Comparison of ENCODE assay signal across 1 cellular context in the genomic region with DNA sequence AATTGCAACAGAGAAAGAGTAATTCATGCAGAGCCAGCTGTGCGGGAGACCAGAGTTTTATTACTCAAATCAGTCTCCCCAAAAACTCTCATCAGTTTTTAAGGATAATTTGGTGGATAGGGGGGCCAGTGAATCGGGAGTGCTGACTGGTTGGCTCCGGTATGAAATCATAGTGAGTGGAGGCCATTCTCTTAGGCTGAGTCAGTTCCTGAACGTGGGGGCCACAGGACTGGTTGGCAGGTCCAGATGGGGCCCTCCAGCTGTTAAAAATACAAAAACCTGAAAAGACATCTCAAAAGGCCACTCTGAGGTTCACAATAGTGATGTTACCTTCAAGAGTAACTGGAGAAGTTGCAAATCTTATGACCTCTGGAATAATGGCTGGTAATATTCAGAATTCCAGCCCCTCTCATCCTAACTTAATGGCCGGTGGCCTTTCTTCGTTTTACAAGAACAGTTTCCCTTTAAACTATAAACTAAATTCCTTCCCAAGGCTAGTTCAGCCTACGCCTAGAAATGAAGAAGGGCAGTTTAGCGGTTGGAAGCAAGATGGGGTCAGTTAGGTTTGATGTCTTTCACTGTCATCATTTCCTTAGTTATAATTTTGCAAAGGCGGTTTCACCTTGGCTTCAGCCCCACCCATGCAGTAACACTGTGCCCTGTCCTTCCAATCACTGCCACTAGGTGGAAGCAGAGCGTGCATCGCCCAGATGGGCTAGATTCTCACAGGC.
TF ChIP-seq lines count a peak whose summit lies in the region.

No MANE protein-coding gene starts in this region.

TF ChIP-seq in GM23338, 12 proteins besides CTCF, POLR2A, EP300 and RAD21 (continued from another document):
- TF ChIP-seq, protein P1, sequence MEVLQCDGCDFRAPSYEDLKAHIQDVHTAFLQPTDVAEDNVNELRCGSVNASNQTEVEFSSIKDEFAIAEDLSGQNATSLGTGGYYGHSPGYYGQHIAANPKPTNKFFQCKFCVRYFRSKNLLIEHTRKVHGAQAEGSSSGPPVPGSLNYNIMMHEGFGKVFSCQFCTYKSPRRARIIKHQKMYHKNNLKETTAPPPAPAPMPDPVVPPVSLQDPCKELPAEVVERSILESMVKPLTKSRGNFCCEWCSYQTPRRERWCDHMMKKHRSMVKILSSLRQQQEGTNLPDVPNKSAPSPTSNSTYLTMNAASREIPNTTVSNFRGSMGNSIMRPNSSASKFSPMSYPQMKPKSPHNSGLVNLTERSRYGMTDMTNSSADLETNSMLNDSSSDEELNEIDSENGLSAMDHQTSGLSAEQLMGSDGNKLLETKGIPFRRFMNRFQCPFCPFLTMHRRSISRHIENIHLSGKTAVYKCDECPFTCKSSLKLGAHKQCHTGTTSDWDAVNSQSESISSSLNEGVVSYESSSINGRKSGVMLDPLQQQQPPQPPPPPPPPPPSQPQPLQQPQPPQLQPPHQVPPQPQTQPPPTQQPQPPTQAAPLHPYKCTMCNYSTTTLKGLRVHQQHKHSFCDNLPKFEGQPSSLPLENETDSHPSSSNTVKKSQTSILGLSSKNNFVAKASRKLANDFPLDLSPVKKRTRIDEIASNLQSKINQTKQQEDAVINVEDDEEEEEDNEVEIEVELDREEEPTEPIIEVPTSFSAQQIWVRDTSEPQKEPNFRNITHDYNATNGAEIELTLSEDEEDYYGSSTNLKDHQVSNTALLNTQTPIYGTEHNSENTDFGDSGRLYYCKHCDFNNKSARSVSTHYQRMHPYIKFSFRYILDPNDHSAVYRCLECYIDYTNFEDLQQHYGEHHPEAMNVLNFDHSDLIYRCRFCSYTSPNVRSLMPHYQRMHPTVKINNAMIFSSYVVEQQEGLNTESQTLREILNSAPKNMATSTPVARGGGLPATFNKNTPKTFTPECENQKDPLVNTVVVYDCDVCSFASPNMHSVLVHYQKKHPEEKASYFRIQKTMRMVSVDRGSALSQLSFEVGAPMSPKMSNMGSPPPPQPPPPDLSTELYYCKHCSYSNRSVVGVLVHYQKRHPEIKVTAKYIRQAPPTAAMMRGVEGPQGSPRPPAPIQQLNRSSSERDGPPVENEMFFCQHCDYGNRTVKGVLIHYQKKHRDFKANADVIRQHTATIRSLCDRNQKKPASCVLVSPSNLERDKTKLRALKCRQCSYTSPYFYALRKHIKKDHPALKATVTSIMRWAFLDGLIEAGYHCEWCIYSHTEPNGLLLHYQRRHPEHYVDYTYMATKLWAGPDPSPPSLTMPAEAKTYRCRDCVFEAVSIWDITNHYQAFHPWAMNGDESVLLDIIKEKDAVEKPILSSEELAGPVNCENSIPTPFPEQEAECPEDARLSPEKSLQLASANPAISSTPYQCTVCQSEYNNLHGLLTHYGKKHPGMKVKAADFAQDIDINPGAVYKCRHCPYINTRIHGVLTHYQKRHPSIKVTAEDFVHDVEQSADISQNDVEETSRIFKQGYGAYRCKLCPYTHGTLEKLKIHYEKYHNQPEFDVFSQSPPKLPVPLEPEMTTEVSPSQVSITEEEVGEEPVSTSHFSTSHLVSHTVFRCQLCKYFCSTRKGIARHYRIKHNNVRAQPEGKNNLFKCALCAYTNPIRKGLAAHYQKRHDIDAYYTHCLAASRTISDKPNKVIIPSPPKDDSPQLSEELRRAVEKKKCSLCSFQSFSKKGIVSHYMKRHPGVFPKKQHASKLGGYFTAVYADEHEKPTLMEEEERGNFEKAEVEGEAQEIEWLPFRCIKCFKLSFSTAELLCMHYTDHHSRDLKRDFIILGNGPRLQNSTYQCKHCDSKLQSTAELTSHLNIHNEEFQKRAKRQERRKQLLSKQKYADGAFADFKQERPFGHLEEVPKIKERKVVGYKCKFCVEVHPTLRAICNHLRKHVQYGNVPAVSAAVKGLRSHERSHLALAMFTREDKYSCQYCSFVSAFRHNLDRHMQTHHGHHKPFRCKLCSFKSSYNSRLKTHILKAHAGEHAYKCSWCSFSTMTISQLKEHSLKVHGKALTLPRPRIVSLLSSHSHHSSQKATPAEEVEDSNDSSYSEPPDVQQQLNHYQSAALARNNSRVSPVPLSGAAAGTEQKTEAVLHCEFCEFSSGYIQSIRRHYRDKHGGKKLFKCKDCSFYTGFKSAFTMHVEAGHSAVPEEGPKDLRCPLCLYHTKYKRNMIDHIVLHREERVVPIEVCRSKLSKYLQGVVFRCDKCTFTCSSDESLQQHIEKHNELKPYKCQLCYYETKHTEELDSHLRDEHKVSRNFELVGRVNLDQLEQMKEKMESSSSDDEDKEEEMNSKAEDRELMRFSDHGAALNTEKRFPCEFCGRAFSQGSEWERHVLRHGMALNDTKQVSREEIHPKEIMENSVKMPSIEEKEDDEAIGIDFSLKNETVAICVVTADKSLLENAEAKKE (CRISPR knock-in tag; IDR thresholded peaks at IDR 0.05), result no peak
- TF ChIP-seq JUNB (IDR thresholded peaks at IDR 0.05; ENCODE audit: unreplicated experiment), result no peak
- no peak for TF ChIP-seq EZH2phosphoT487 (IDR thresholded peaks at IDR 0.05; ENCODE audit: unreplicated experiment)
- TF ChIP-seq ZNF331 (CRISPR knock-in tag; IDR thresholded peaks at IDR 0.05; ENCODE audit: low read depth), result no peak
- no peak for TF ChIP-seq NANOG (IDR thresholded peaks at IDR 0.05; ENCODE audit: borderline replicate concordance)
- no peak for TF ChIP-seq EZH2 (IDR thresholded peaks at IDR 0.05; ENCODE audit: low read depth, unreplicated experiment)
